1 cellular context compared by ENCODE assay signal in the genomic region with DNA sequence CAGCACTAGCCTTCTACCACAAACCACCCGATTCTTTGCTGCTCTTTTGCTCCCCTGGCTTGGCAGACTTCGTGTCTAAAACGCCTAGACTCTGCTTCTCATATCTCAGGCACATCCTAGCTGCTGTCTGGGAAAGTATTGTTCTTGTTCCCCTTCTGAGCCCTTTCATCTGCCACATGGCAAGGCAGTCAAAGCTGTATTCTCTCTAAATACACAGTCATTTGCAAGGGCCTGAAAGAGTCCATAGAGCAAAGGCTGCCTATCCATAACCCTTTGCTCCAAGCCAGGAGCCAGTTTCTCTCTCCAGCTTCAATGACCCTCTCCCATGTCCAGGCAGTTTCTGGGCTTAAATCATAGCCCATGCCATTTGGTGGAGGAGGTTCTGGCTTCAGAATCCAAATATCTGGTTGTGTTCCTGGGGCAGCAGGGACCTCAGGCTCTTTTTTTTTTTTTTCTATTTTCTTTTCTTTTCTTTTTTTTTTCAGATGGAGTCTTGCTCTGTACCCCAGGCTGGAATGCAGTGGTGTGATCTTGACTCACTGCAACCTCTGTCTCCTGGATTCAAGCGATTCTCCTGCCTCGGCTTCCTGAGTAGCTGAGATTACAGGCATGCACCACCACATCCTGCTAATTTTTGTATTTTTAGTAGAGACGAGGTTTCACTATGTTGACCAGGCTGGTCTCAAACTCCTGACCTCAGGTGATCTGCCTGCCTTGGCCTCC.
TF ChIP-seq lines count a peak whose summit lies in the region.

No MANE protein-coding gene starts in this region.

TF ChIP-seq in HepG2, 621 proteins besides CTCF, POLR2A, EP300 and RAD21 (continued from another document and continues in another):
- TF ChIP-seq, protein P1, sequence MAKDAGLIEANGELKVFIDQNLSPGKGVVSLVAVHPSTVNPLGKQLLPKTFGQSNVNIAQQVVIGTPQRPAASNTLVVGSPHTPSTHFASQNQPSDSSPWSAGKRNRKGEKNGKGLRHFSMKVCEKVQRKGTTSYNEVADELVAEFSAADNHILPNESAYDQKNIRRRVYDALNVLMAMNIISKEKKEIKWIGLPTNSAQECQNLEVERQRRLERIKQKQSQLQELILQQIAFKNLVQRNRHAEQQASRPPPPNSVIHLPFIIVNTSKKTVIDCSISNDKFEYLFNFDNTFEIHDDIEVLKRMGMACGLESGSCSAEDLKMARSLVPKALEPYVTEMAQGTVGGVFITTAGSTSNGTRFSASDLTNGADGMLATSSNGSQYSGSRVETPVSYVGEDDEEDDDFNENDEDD (CRISPR knock-in tag; IDR thresholded peaks at IDR 0.05; ENCODE audit: borderline replicate concordance) = 0 out of 2 replicates have a peak, but pooled peaks have one; percentile 31
- TF ChIP-seq ZSCAN30 (CRISPR knock-in tag; IDR thresholded peaks at IDR 0.05) (no peak), ZBTB8A (CRISPR knock-in tag; IDR thresholded peaks at IDR 0.05; ENCODE audit: borderline replicate concordance, low read depth) (no peak), ZNF776 (CRISPR knock-in tag; IDR thresholded peaks at IDR 0.05) (no peak), ZEB1 (IDR thresholded peaks at IDR 0.05; ENCODE audit: insufficient replicate concordance, low read depth) (no peak), CEBPB (IDR thresholded peaks at IDR 0.05; ENCODE audit: borderline replicate concordance, low read depth, low read length) (no peak), JUND (CRISPR knock-in tag; IDR thresholded peaks at IDR 0.05) (no peak), MAZ (IDR thresholded peaks at IDR 0.05; ENCODE audit: borderline replicate concordance, low read depth, low read length) (no peak), MAZ (CRISPR knock-in tag; IDR thresholded peaks at IDR 0.05; ENCODE audit: low read depth) (no peak), ZNF543 (CRISPR knock-in tag; IDR thresholded peaks at IDR 0.05) (no peak), HDAC2 (CRISPR knock-in tag; IDR thresholded peaks at IDR 0.05) (peak; percentile 35; the same call in 1 of the 2 replicates), SYNCRIP (IDR thresholded peaks at IDR 0.05; ENCODE audit: insufficient read depth, low read depth, low read length) (no peak), HOXA5 (CRISPR knock-in tag; IDR thresholded peaks at IDR 0.05) (no peak), ZNF33B (CRISPR knock-in tag; IDR thresholded peaks at IDR 0.05) (no peak), ZNF432 (CRISPR knock-in tag; IDR thresholded peaks at IDR 0.05; ENCODE audit: borderline replicate concordance) (no peak), CCAR2 (optimal IDR thresholded peaks at IDR 0.05; ENCODE audit: low read depth, low read length) (no peak), ZFP41 (CRISPR knock-in tag; IDR thresholded peaks at IDR 0.05; ENCODE audit: borderline replicate concordance) (no peak), ASH2L (IDR thresholded peaks at IDR 0.05; ENCODE audit: insufficient read length, low read depth, low read length) (peak; percentile 28), ARNT (IDR thresholded peaks at IDR 0.05) (no peak), CREM (IDR thresholded peaks at IDR 0.05) (no peak), CREM (CRISPR knock-in tag; IDR thresholded peaks at IDR 0.05) (no peak), YY1 (IDR thresholded peaks at IDR 0.05; ENCODE audit: insufficient read depth, insufficient replicate concordance, low read depth, low read length) (no peak), ZNF234 (CRISPR knock-in tag; conservative IDR thresholded peaks at IDR 0.05) (no peak), GTF2F1 (IDR thresholded peaks at IDR 0.05; ENCODE audit: low read length) (no peak), DNMT1 (CRISPR knock-in tag; IDR thresholded peaks at IDR 0.05) (no peak), PHF21A (CRISPR knock-in tag; IDR thresholded peaks at IDR 0.05) (no peak), ZNF292 (CRISPR knock-in tag; IDR thresholded peaks at IDR 0.05; ENCODE audit: borderline replicate concordance, low read depth) (peak; percentile 52; the same call in 1 of the 2 replicates), DPF2 (CRISPR knock-in tag; IDR thresholded peaks at IDR 0.05; ENCODE audit: borderline replicate concordance, low read depth) (no peak), ZNF160 (CRISPR knock-in tag; IDR thresholded peaks at IDR 0.05) (no peak), JUN (CRISPR knock-in tag; IDR thresholded peaks at IDR 0.05) (peak; percentile 54; the same call in 1 of the 2 replicates), HMG20A (CRISPR knock-in tag; IDR thresholded peaks at IDR 0.05; ENCODE audit: borderline replicate concordance) (no peak), ZNF572 (CRISPR knock-in tag; IDR thresholded peaks at IDR 0.05) (no peak), ZNF598 (CRISPR knock-in tag; IDR thresholded peaks at IDR 0.05; ENCODE audit: borderline replicate concordance) (no peak), ZNF674 (CRISPR knock-in tag; IDR thresholded peaks at IDR 0.05; ENCODE audit: low read depth) (no peak), SAFB2 (CRISPR knock-in tag; IDR thresholded peaks at IDR 0.05; ENCODE audit: borderline replicate concordance, low read depth) (no peak), PHB2 (IDR thresholded peaks at IDR 0.05; ENCODE audit: partially characterized antibody) (no peak), ESRRA (CRISPR knock-in tag; IDR thresholded peaks at IDR 0.05; ENCODE audit: low read depth) (no peak), SOX5 (CRISPR knock-in tag; IDR thresholded peaks at IDR 0.05; ENCODE audit: borderline replicate concordance) (peak; percentile 77), ZNF530 (CRISPR knock-in tag; IDR thresholded peaks at IDR 0.05; ENCODE audit: low read depth) (no peak), ZNF891 (CRISPR knock-in tag; IDR thresholded peaks at IDR 0.05) (no peak), ZNF709 (CRISPR knock-in tag; IDR thresholded peaks at IDR 0.05) (0 out of 2 replicates have a peak, but pooled peaks have one; percentile 47), ZNF569 (CRISPR knock-in tag; IDR thresholded peaks at IDR 0.05; ENCODE audit: borderline replicate concordance) (no peak), SOX6 (IDR thresholded peaks at IDR 0.05) (no peak), SOX6 (CRISPR knock-in tag; IDR thresholded peaks at IDR 0.05) (peak; percentile 56; the same call in 1 of the 2 replicates), REPIN1 (CRISPR knock-in tag; IDR thresholded peaks at IDR 0.05; ENCODE audit: borderline replicate concordance, low read depth) (peak; percentile 72; the same call in 1 of the 2 replicates), KLF6 (CRISPR knock-in tag; IDR thresholded peaks at IDR 0.05) (no peak), ZNF614 (CRISPR knock-in tag; IDR thresholded peaks at IDR 0.05; ENCODE audit: borderline replicate concordance) (no peak), AKAP8 (CRISPR knock-in tag; IDR thresholded peaks at IDR 0.05) (no peak), MLLT10 (CRISPR knock-in tag; IDR thresholded peaks at IDR 0.05) (no peak), KAT2B (IDR thresholded peaks at IDR 0.05; ENCODE audit: borderline replicate concordance, low read depth, low read length) (no peak), FOXK1 (CRISPR knock-in tag; IDR thresholded peaks at IDR 0.05; ENCODE audit: borderline replicate concordance, low read depth) (no peak), ZMAT3 (CRISPR knock-in tag; conservative IDR thresholded peaks at IDR 0.05) (no peak), ZNF441 (CRISPR knock-in tag; IDR thresholded peaks at IDR 0.05; ENCODE audit: borderline replicate concordance) (no peak), ZNF607 (CRISPR knock-in tag; IDR thresholded peaks at IDR 0.05; ENCODE audit: borderline replicate concordance) (no peak), SETDB1 (CRISPR knock-in tag; IDR thresholded peaks at IDR 0.05; ENCODE audit: borderline replicate concordance) (no peak)
- TF ChIP-seq, protein P2, sequence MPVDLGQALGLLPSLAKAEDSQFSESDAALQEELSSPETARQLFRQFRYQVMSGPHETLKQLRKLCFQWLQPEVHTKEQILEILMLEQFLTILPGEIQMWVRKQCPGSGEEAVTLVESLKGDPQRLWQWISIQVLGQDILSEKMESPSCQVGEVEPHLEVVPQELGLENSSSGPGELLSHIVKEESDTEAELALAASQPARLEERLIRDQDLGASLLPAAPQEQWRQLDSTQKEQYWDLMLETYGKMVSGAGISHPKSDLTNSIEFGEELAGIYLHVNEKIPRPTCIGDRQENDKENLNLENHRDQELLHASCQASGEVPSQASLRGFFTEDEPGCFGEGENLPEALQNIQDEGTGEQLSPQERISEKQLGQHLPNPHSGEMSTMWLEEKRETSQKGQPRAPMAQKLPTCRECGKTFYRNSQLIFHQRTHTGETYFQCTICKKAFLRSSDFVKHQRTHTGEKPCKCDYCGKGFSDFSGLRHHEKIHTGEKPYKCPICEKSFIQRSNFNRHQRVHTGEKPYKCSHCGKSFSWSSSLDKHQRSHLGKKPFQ (CRISPR knock-in tag; IDR thresholded peaks at IDR 0.05; ENCODE audit: insufficient replicate concordance) = no peak
- TF ChIP-seq, protein P3, sequence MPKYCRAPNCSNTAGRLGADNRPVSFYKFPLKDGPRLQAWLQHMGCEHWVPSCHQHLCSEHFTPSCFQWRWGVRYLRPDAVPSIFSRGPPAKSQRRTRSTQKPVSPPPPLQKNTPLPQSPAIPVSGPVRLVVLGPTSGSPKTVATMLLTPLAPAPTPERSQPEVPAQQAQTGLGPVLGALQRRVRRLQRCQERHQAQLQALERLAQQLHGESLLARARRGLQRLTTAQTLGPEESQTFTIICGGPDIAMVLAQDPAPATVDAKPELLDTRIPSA (CRISPR knock-in tag; IDR thresholded peaks at IDR 0.05; ENCODE audit: borderline replicate concordance) = no peak
- TF ChIP-seq, protein P4, sequence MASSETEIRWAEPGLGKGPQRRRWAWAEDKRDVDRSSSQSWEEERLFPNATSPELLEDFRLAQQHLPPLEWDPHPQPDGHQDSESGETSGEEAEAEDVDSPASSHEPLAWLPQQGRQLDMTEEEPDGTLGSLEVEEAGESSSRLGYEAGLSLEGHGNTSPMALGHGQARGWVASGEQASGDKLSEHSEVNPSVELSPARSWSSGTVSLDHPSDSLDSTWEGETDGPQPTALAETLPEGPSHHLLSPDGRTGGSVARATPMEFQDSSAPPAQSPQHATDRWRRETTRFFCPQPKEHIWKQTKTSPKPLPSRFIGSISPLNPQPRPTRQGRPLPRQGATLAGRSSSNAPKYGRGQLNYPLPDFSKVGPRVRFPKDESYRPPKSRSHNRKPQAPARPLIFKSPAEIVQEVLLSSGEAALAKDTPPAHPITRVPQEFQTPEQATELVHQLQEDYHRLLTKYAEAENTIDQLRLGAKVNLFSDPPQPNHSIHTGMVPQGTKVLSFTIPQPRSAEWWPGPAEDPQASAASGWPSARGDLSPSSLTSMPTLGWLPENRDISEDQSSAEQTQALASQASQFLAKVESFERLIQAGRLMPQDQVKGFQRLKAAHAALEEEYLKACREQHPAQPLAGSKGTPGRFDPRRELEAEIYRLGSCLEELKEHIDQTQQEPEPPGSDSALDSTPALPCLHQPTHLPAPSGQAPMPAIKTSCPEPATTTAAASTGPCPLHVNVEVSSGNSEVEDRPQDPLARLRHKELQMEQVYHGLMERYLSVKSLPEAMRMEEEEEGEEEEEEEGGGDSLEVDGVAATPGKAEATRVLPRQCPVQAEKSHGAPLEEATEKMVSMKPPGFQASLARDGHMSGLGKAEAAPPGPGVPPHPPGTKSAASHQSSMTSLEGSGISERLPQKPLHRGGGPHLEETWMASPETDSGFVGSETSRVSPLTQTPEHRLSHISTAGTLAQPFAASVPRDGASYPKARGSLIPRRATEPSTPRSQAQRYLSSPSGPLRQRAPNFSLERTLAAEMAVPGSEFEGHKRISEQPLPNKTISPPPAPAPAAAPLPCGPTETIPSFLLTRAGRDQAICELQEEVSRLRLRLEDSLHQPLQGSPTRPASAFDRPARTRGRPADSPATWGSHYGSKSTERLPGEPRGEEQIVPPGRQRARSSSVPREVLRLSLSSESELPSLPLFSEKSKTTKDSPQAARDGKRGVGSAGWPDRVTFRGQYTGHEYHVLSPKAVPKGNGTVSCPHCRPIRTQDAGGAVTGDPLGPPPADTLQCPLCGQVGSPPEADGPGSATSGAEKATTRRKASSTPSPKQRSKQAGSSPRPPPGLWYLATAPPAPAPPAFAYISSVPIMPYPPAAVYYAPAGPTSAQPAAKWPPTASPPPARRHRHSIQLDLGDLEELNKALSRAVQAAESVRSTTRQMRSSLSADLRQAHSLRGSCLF (CRISPR knock-in tag; IDR thresholded peaks at IDR 0.05; ENCODE audit: borderline replicate concordance) = no peak
- TF ChIP-seq, protein P5, sequence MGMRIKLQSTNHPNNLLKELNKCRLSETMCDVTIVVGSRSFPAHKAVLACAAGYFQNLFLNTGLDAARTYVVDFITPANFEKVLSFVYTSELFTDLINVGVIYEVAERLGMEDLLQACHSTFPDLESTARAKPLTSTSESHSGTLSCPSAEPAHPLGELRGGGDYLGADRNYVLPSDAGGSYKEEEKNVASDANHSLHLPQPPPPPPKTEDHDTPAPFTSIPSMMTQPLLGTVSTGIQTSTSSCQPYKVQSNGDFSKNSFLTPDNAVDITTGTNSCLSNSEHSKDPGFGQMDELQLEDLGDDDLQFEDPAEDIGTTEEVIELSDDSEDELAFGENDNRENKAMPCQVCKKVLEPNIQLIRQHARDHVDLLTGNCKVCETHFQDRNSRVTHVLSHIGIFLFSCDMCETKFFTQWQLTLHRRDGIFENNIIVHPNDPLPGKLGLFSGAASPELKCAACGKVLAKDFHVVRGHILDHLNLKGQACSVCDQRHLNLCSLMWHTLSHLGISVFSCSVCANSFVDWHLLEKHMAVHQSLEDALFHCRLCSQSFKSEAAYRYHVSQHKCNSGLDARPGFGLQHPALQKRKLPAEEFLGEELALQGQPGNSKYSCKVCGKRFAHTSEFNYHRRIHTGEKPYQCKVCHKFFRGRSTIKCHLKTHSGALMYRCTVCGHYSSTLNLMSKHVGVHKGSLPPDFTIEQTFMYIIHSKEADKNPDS (CRISPR knock-in tag; IDR thresholded peaks at IDR 0.05) = no peak
- TF ChIP-seq, protein P6, sequence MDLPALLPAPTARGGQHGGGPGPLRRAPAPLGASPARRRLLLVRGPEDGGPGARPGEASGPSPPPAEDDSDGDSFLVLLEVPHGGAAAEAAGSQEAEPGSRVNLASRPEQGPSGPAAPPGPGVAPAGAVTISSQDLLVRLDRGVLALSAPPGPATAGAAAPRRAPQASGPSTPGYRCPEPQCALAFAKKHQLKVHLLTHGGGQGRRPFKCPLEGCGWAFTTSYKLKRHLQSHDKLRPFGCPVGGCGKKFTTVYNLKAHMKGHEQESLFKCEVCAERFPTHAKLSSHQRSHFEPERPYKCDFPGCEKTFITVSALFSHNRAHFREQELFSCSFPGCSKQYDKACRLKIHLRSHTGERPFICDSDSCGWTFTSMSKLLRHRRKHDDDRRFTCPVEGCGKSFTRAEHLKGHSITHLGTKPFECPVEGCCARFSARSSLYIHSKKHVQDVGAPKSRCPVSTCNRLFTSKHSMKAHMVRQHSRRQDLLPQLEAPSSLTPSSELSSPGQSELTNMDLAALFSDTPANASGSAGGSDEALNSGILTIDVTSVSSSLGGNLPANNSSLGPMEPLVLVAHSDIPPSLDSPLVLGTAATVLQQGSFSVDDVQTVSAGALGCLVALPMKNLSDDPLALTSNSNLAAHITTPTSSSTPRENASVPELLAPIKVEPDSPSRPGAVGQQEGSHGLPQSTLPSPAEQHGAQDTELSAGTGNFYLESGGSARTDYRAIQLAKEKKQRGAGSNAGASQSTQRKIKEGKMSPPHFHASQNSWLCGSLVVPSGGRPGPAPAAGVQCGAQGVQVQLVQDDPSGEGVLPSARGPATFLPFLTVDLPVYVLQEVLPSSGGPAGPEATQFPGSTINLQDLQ (CRISPR knock-in tag; IDR thresholded peaks at IDR 0.05) = no peak
